In the genomic region with DNA sequence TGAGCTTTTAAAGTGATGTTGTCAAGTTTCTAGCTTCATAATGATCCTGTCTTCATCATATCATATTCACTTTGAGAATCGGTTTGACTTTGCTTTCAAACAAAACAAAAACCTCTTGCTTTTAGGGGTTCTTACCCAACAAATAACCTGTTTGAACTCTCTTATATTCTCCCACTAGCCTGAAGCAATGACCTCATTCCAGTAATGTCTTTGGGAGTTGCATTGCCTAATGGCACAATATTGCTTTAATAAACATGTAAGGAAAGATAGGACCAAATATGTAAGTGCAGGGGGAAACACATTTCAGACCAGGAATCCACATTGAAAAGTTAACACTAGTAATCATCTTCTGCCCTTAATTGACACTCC, we compare ENCODE assay signal across 1 cellular context.
TF ChIP-seq lines count a peak whose summit lies in the region.

No MANE protein-coding gene starts in this region.

TF ChIP-seq in endothelial cell of umbilical vein, 7 proteins besides CTCF, POLR2A, EP300 and RAD21:
- TF ChIP-seq JUN (IDR thresholded peaks at IDR 0.05; ENCODE audit: borderline replicate concordance, insufficient read depth, insufficient read length, low read depth) (no peak), POLR2AphosphoS5 (IDR thresholded peaks at IDR 0.05; ENCODE audit: insufficient read depth, low read depth, low read length) (no peak), FOS (IDR thresholded peaks at IDR 0.05; ENCODE audit: borderline replicate concordance, insufficient read depth, low read length) (no peak), EZH2 (IDR thresholded peaks at IDR 0.05; ENCODE audit: borderline replicate concordance, low read depth, low read length, severe bottlenecking) (no peak), GATA2 (IDR thresholded peaks at IDR 0.05; ENCODE audit: insufficient read depth, insufficient read length, low read depth, low read length) (no peak), MYC (IDR thresholded peaks at IDR 0.05; ENCODE audit: low read depth, low read length) (no peak)
- TF ChIP-seq, protein P1, sequence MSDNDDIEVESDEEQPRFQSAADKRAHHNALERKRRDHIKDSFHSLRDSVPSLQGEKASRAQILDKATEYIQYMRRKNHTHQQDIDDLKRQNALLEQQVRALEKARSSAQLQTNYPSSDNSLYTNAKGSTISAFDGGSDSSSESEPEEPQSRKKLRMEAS (IDR thresholded peaks at IDR 0.05; ENCODE audit: insufficient read depth, insufficient read length), result no peak
